ENCODE assay signal across 19 cellular contexts in genomic region chr15:90629217-90629616, GRCh38.
DNase-seq lines count a peak whose midpoint lies in the region; ATAC-seq and TF ChIP-seq lines count a peak whose summit lies in the region.
"Had no signal": no experiment of that assay in that cellular context is flagged by ENCODE, and none has a peak within 500 bp of the region (broad histone marks: within the 10 kb centered on the region; RNA-seq: fewer than 3 reads in every experiment).

No MANE protein-coding gene starts in this region.

- no peaks in the 10 kb centered on the region for H3K27me3 ChIP-seq in endodermal cell (ENCODE audit: control insufficient read depth, insufficient read depth, low read length, poor library complexity, severe bottlenecking)
- H3K27me3 ChIP-seq: Peyer's patch had no signal

- no peak overlapping the region for H3K9ac ChIP-seq in endodermal cell (ENCODE audit: extremely low read depth, low read length, poor library complexity, severe bottlenecking)
- H3K9ac ChIP-seq: KMS-11 had no signal

- H3K4me1 ChIP-seq in endodermal cell (ENCODE audit: control insufficient read depth, insufficient read depth, low read length): no peaks in the 10 kb centered on the region
- H3K4me1 ChIP-seq: Peyer's patch had no signal

- H3K4me3 Mint-ChIP-seq in activated naive CD8-positive, alpha-beta T cell treated with anti-CD3 and anti-CD28 coated beads, Interleukin-2, amount 10 ng/mL, durations not matched to agents 7 days and 5 days: no peak overlapping the region
- no peak overlapping the region for H3K4me3 Mint-ChIP-seq in activated naive CD8-positive, alpha-beta T cell treated with anti-CD3 and anti-CD28 coated beads for 36 hours
- no peak overlapping the region for H3K4me3 Mint-ChIP-seq in endodermal cell

- peaks cover 31% of the 10 kb centered on the region for H3K36me3 Mint-ChIP-seq in activated naive CD8-positive, alpha-beta T cell treated with anti-CD3 and anti-CD28 coated beads, Interleukin-2, amount 10 ng/mL, durations not matched to agents 7 days and 5 days
- H3K36me3 Mint-ChIP-seq in activated naive CD8-positive, alpha-beta T cell treated with anti-CD3 and anti-CD28 coated beads for 36 hours: peaks cover 5% of the 10 kb centered on the region
- peaks cover 27% of the 10 kb centered on the region for H3K36me3 Mint-ChIP-seq in endodermal cell (ENCODE audit: low read depth)

- peaks cover 2% of the 10 kb centered on the region for H3K4me1 Mint-ChIP-seq in activated naive CD8-positive, alpha-beta T cell treated with anti-CD3 and anti-CD28 coated beads, Interleukin-2, amount 10 ng/mL, durations not matched to agents 7 days and 5 days
- no peaks in the 10 kb centered on the region for H3K4me1 Mint-ChIP-seq in activated naive CD8-positive, alpha-beta T cell treated with anti-CD3 and anti-CD28 coated beads for 36 hours
- no peaks in the 10 kb centered on the region for H3K4me1 Mint-ChIP-seq in endodermal cell

- 95 to 100% methylated on average over 3 to 12 of the region's 12 CpGs for WGBS in endodermal cell (ENCODE audit: insufficient coverage in 1 of 2, insufficient read length in 1 of 2), 2 experiments

- TF ChIP-seq CTCF in endodermal cell (conservative IDR thresholded peaks at IDR 0.05): no peak

- POLR2A ChIA-PET in activated naive CD8-positive, alpha-beta T cell treated with anti-CD3 and anti-CD28 coated beads, Interleukin-2, amount 10 ng/mL, durations not matched to agents 7 days and 5 days (lab: Charles Lee): no interaction called here

- H3K27ac ChIP-seq in endodermal cell (ENCODE audit: low read depth, low read length): no peak overlapping the region
- H3K27ac ChIP-seq: 22Rv1, KMS-11, Peyer's patch had no signal

- DNase-seq in NCI-H2171 treated with DMSO at 0.1 percent for 48 hours (lab: John Stamatoyannopoulos, UW) (peak; percentile 39), NCI-H2171 (lab: John Stamatoyannopoulos, UW) (no peak), endodermal cell (no peak), posterior vena cava (ENCODE audit: low spot score) (peak; percentile 24), AML-193 (lab: John Stamatoyannopoulos, UW) (no peak)
- DNase-seq in activated naive CD8-positive, alpha-beta T cell treated with anti-CD3 and anti-CD28 coated beads, Interleukin-2, amount 10 ng/mL, durations not matched to agents 7 days and 5 days: peak; percentile 14
- no peak for DNase-seq in activated naive CD8-positive, alpha-beta T cell treated with anti-CD3 and anti-CD28 coated beads for 36 hours
- DNase-seq: C1 segment of cervical spinal cord, DMS53, MV-4-11, NCI-H1694, NCI-H2081, NCI-H446, NCI-H526, Peyer's patch had no signal

- H3K4me3 ChIP-seq in endodermal cell (ENCODE audit: low read length): no peak overlapping the region
- H3K4me3 ChIP-seq: Peyer's patch had no signal

- ATAC-seq in activated naive CD8-positive, alpha-beta T cell treated with anti-CD3 and anti-CD28 coated beads, Interleukin-2, amount 10 ng/mL, durations not matched to agents 7 days and 5 days (ENCODE audit: low read depth): no peak
- no peak for ATAC-seq in HG02623 (IDR thresholded peaks at IDR 0.05; ENCODE audit: unreplicated experiment)
- ATAC-seq: HCT116 had no signal

- no peaks in the 10 kb centered on the region for H3K9me3 ChIP-seq in endodermal cell (ENCODE audit: control insufficient read depth, low read length)
- H3K9me3 ChIP-seq: Peyer's patch had no signal

- no peaks in the 10 kb centered on the region for H3K27me3 Mint-ChIP-seq in activated naive CD8-positive, alpha-beta T cell treated with anti-CD3 and anti-CD28 coated beads, Interleukin-2, amount 10 ng/mL, durations not matched to agents 7 days and 5 days
- no peaks in the 10 kb centered on the region for H3K27me3 Mint-ChIP-seq in activated naive CD8-positive, alpha-beta T cell treated with anti-CD3 and anti-CD28 coated beads for 36 hours
- no peaks in the 10 kb centered on the region for H3K27me3 Mint-ChIP-seq in endodermal cell (ENCODE audit: insufficient read depth)

- H3K36me3 ChIP-seq in endodermal cell (ENCODE audit: control insufficient read depth, insufficient read depth, low read length): peaks cover 58% of the 10 kb centered on the region

- intact Hi-C loops in posterior vena cava (cut with DNase I): no loop called here

- H3K9me3 Mint-ChIP-seq in activated naive CD8-positive, alpha-beta T cell treated with anti-CD3 and anti-CD28 coated beads, Interleukin-2, amount 10 ng/mL, durations not matched to agents 7 days and 5 days: no peaks in the 10 kb centered on the region
- H3K9me3 Mint-ChIP-seq in activated naive CD8-positive, alpha-beta T cell treated with anti-CD3 and anti-CD28 coated beads for 36 hours: no peaks in the 10 kb centered on the region
- no peaks in the 10 kb centered on the region for H3K9me3 Mint-ChIP-seq in endodermal cell

- peak overlapping the region; percentile 40 for H3K27ac Mint-ChIP-seq in activated naive CD8-positive, alpha-beta T cell treated with anti-CD3 and anti-CD28 coated beads, Interleukin-2, amount 10 ng/mL, durations not matched to agents 7 days and 5 days
- no peak overlapping the region for H3K27ac Mint-ChIP-seq in activated naive CD8-positive, alpha-beta T cell treated with anti-CD3 and anti-CD28 coated beads for 36 hours
- peak overlapping the region; percentile 4 for H3K27ac Mint-ChIP-seq in endodermal cell

Comparison
In these comparisons a context has a peak if more than half of its experiments do, and no peak if none do; other contexts are left out.
1. DNase-seq: peak in NCI-H2171 treated with DMSO at 0.1 percent for 48 hours (single experiment), activated naive CD8-positive, alpha-beta T cell treated with anti-CD3 and anti-CD28 coated beads, Interleukin-2, amount 10 ng/mL, durations not matched to agents 7 days and 5 days (single experiment) and posterior vena cava (single experiment); none in NCI-H2171 (single experiment), activated naive CD8-positive, alpha-beta T cell treated with anti-CD3 and anti-CD28 coated beads for 36 hours (single experiment), endodermal cell (single experiment) and AML-193 (0 of 2).